8 cellular contexts compared by ENCODE assay signal in the genomic region with DNA sequence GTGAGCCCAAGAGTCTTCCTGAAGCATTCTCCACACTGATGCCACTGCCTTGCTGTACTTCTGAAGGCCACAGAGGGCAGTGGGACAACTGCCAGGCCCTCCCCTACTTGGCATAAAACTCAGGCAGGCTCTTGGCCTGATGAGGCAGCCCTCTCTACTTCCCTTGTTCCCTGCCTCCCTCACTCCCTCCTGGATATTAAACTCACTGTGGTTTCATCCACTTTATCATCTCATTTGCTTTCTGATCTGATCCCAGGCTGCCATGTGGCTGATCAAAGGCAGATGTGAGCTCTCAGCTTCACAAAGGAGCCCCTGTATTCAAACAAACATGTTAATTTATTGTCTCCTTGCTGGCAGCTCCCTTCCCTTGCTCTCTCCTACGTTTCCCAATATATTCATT.
DNase-seq lines count a peak whose midpoint lies in the region; ATAC-seq and TF ChIP-seq lines count a peak whose summit lies in the region.

No MANE protein-coding gene starts in this region.

- H2AFZ ChIP-seq in HCT116 (ENCODE audit: low read depth, low read length, poor library complexity, severe bottlenecking) (no peak overlapping the region), smooth muscle cell (ENCODE audit: low read depth) (peak overlapping the region; percentile 56)

- no peaks in the 10 kb centered on the region for H3K9me3 Mint-ChIP-seq in glutamatergic neuron (ENCODE audit: unreplicated experiment)

- BruUV-seq in HCT116 (replicated peaks; lab: Mats Ljungman, UMichigan) = no TSS peak

- no peaks in the 10 kb centered on the region for H3K9me3 ChIP-seq in HCT116 (ENCODE audit: control insufficient read depth in 1 of 2, insufficient read depth in 1 of 2, low read depth in 1 of 2, low read length in 2 of 2)
- H3K9me3 ChIP-seq in smooth muscle cell (replicated peaks; ENCODE audit: low read depth) = no peaks in the 10 kb centered on the region

- no peak overlapping the region for H3K27ac Mint-ChIP-seq in glutamatergic neuron (ENCODE audit: unreplicated experiment)

- POLR2A ChIA-PET in HCT116 (lab: Charles Lee) = no interaction called here

- H3K9me2 ChIP-seq in HCT116 (ENCODE audit: insufficient read depth) = no peaks in the 10 kb centered on the region

- H3K27me3 Mint-ChIP-seq in glutamatergic neuron (ENCODE audit: unreplicated experiment) = no peaks in the 10 kb centered on the region

- no peak overlapping the region for H3K27ac ChIP-seq in HCT116 (ENCODE audit: low read depth, low read length)
- H3K27ac ChIP-seq in smooth muscle cell (ENCODE audit: low read depth) = no peak overlapping the region
- no peak overlapping the region for H3K27ac ChIP-seq in coronary artery

- intact Hi-C loops in HCT116 (cut with micrococcal nuclease) = no loop called here

- WGBS in smooth muscle cell (ENCODE audit: low lambda C conversion rate) = 60% methylated on average over 1 of the region's 1 CpG

- no peak for TF ChIP-seq POLR2A in HCT116 (IDR thresholded peaks at IDR 0.05; ENCODE audit: borderline replicate concordance, extremely low read depth, insufficient read depth, insufficient read length)

- H3K36me3 Mint-ChIP-seq in glutamatergic neuron (ENCODE audit: unreplicated experiment) = no peaks in the 10 kb centered on the region

- peak; percentile 70 for ATAC-seq in HCT116
- ATAC-seq in HG03520 (IDR thresholded peaks at IDR 0.05; ENCODE audit: unreplicated experiment) = no peak

- DNase-seq in HCT116 (ENCODE audit: low read depth, low spot score) (peak; percentile 21), RKO (ENCODE audit: low spot score) (peak; percentile 41), glutamatergic neuron (peak; percentile 23), smooth muscle cell (lab: John Stamatoyannopoulos, UW; ENCODE audit: unreplicated experiment) (no peak), KG1 (lab: John Stamatoyannopoulos, UW) (no peak), coronary artery (ENCODE audit: low spot score) (no peak), NCI-H2171 (lab: John Stamatoyannopoulos, UW) (no peak)

- H3F3A ChIP-seq in smooth muscle cell (ENCODE audit: low read depth) = no peaks in the 10 kb centered on the region

- H3K4me1 ChIP-seq in HCT116 (ENCODE audit: control insufficient read depth in 1 of 2, insufficient read depth in 2 of 2, low read length in 2 of 2) (peaks cover 0 to 6% of the 10 kb centered on the region in 2 experiments; a peak in 1 of 4 replicates), smooth muscle cell (ENCODE audit: low read depth) (no peaks in the 10 kb centered on the region)

- H3K36me3 ChIP-seq in HCT116 (ENCODE audit: control insufficient read depth in 1 of 2, insufficient read depth in 2 of 2, low read length in 2 of 2) (no peaks in the 10 kb centered on the region), smooth muscle cell (ENCODE audit: low read depth) (no peaks in the 10 kb centered on the region)

- TF ChIP-seq RAD21 in HCT116 (IDR thresholded peaks at IDR 0.05; ENCODE audit: low read depth) = no peak

- RAD21 ChIA-PET in HCT116 (lab: Charles Lee; ENCODE audit: low non-redundant PET in 1 of 2, low total read pairs in 2 of 2, uncharacterized antibody in 2 of 2, unreplicated experiment in 2 of 2) = no interaction called here

- no peak overlapping the region for H3K4me3 ChIP-seq in HCT116 (replicated peaks in 1 of 2; ENCODE audit: low read depth in 1 of 2, low read length in 2 of 2)
- no peak overlapping the region for H3K4me3 ChIP-seq in smooth muscle cell
- H3K4me3 ChIP-seq in coronary artery = no peak overlapping the region

- no peaks in the 10 kb centered on the region for H3K4me1 Mint-ChIP-seq in glutamatergic neuron (ENCODE audit: low read depth, unreplicated experiment)

- no peaks in the 10 kb centered on the region for H4K20me1 ChIP-seq in HCT116 (ENCODE audit: insufficient read depth)
- H4K20me1 ChIP-seq in smooth muscle cell (ENCODE audit: low read depth) = no peaks in the 10 kb centered on the region

- H3K4me3 Mint-ChIP-seq in glutamatergic neuron (ENCODE audit: unreplicated experiment) = no peak overlapping the region

- no peak for TF ChIP-seq CTCF in HCT116 (IDR thresholded peaks at IDR 0.05 in 2 of 3, conservative IDR thresholded peaks at IDR 0.05 in 1 of 3; ENCODE audit: borderline replicate concordance in 1 of 3, insufficient read depth in 1 of 3, low read depth in 2 of 3, low read length in 2 of 3)
- TF ChIP-seq CTCF in glutamatergic neuron (IDR thresholded peaks at IDR 0.05; ENCODE audit: partially characterized antibody, unreplicated experiment) = no peak
- TF ChIP-seq CTCF in smooth muscle cell (IDR thresholded peaks at IDR 0.05; ENCODE audit: borderline replicate concordance, insufficient read depth, poor library complexity, severe bottlenecking) = no peak
- no peak for TF ChIP-seq CTCF in coronary artery (IDR thresholded peaks at IDR 0.05)

- H3K9ac ChIP-seq in HCT116 (ENCODE audit: low read length) = no peak overlapping the region
- no peak overlapping the region for H3K9ac ChIP-seq in smooth muscle cell (ENCODE audit: low read depth)

- H3K27me3 ChIP-seq in HCT116 (ENCODE audit: insufficient read depth, low read length) (no peaks in the 10 kb centered on the region), smooth muscle cell (ENCODE audit: low read depth) (no peaks in the 10 kb centered on the region)

- H3K79me2 ChIP-seq in HCT116 (ENCODE audit: insufficient read depth, low read length) (no peaks in the 10 kb centered on the region), smooth muscle cell (ENCODE audit: low read depth) (no peaks in the 10 kb centered on the region)

- H3K4me2 ChIP-seq in HCT116 (ENCODE audit: low read length) (no peak overlapping the region), smooth muscle cell (no peak overlapping the region)

- CTCF ChIA-PET in HCT116 (lab: Charles Lee) = no interaction called here

TF ChIP-seq in HCT116, 20 proteins besides CTCF, POLR2A, EP300 and RAD21:
- TF ChIP-seq, protein P1, sequence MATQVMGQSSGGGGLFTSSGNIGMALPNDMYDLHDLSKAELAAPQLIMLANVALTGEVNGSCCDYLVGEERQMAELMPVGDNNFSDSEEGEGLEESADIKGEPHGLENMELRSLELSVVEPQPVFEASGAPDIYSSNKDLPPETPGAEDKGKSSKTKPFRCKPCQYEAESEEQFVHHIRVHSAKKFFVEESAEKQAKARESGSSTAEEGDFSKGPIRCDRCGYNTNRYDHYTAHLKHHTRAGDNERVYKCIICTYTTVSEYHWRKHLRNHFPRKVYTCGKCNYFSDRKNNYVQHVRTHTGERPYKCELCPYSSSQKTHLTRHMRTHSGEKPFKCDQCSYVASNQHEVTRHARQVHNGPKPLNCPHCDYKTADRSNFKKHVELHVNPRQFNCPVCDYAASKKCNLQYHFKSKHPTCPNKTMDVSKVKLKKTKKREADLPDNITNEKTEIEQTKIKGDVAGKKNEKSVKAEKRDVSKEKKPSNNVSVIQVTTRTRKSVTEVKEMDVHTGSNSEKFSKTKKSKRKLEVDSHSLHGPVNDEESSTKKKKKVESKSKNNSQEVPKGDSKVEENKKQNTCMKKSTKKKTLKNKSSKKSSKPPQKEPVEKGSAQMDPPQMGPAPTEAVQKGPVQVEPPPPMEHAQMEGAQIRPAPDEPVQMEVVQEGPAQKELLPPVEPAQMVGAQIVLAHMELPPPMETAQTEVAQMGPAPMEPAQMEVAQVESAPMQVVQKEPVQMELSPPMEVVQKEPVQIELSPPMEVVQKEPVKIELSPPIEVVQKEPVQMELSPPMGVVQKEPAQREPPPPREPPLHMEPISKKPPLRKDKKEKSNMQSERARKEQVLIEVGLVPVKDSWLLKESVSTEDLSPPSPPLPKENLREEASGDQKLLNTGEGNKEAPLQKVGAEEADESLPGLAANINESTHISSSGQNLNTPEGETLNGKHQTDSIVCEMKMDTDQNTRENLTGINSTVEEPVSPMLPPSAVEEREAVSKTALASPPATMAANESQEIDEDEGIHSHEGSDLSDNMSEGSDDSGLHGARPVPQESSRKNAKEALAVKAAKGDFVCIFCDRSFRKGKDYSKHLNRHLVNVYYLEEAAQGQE (IDR thresholded peaks at IDR 0.05; ENCODE audit: low read depth) = no peak
- TF ChIP-seq EZH2 (IDR thresholded peaks at IDR 0.05) (no peak), TCF7L2 (IDR thresholded peaks at IDR 0.05; ENCODE audit: borderline replicate concordance, extremely low read depth, insufficient read depth, insufficient read length) (no peak), CBX3 (IDR thresholded peaks at IDR 0.05; ENCODE audit: low read depth) (no peak), SRF (IDR thresholded peaks at IDR 0.05; ENCODE audit: low read depth) (no peak), FOSL1 (IDR thresholded peaks at IDR 0.05; ENCODE audit: low read depth) (no peak), ZNF274 (IDR thresholded peaks at IDR 0.05; ENCODE audit: low read depth, low read length) (no peak)
- TF ChIP-seq, protein P2, sequence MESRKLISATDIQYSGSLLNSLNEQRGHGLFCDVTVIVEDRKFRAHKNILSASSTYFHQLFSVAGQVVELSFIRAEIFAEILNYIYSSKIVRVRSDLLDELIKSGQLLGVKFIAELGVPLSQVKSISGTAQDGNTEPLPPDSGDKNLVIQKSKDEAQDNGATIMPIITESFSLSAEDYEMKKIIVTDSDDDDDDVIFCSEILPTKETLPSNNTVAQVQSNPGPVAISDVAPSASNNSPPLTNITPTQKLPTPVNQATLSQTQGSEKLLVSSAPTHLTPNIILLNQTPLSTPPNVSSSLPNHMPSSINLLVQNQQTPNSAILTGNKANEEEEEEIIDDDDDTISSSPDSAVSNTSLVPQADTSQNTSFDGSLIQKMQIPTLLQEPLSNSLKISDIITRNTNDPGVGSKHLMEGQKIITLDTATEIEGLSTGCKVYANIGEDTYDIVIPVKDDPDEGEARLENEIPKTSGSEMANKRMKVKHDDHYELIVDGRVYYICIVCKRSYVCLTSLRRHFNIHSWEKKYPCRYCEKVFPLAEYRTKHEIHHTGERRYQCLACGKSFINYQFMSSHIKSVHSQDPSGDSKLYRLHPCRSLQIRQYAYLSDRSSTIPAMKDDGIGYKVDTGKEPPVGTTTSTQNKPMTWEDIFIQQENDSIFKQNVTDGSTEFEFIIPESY (IDR thresholded peaks at IDR 0.05; ENCODE audit: extremely low read depth, insufficient replicate concordance, low read length) = no peak

Comparison
In these comparisons a context has a peak if more than half of its experiments do, and no peak if none do; other contexts are left out.
1. DNase-seq: peak in HCT116 (single experiment), RKO (single experiment) and glutamatergic neuron (single experiment); none in smooth muscle cell (single experiment), KG1 (single experiment), coronary artery (single experiment) and NCI-H2171 (single experiment).